9 cellular contexts compared by ENCODE assay signal in the genomic region with DNA sequence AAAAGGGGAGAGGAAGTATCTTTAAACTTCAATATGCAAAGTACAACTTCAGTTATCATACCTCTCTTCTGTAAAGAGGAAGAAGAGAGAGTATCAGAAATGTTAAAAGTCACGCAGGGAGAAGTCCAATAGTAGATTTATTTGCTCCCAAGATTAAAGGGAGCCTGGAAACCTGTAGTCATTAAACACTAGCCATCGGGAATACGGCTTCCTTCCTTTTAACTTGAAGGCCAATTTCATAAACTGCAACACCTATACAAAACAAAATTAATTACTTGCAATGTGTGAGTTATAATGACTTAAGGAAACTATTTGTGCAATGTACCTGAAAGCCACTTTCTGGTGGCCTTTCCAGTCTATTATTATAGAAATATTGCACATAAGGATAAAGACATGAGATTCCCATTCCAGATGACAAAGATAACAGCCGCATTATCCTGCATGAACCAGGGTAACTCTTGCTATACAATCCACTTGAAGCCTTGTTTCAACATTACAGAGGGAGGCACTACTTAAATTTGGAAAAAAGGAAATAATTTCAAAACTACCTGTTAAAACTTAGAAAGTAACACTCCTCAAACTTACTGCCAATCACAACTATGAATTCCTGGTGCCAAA. TPM values are rescaled to one million over a fixed set of nuclear protein-coding genes. Genes with fewer than 3 reads are reported as not detected.
DNase-seq lines count a peak whose midpoint lies in the region; ATAC-seq, FAIRE-seq and TF ChIP-seq lines count a peak whose summit lies in the region.
"Had no signal": no experiment of that assay in that cellular context is flagged by ENCODE, and none has a peak within 500 bp of the region (broad histone marks: within the 10 kb centered on the region; RNA-seq: fewer than 3 reads in every experiment).

No MANE protein-coding gene starts in this region.

- H3K4me1 ChIP-seq in HUES64 (ENCODE audit: insufficient read depth, low read length) (peaks cover 74% of the 10 kb centered on the region), muscle layer of duodenum (ENCODE audit: control insufficient read depth in 1 of 2, insufficient read depth in 2 of 2, low read length in 2 of 2) (peaks cover 22 to 25% of the 10 kb centered on the region in 2 donors)

- DNase-seq in AG09309 (ENCODE audit: low read depth), result no peak
- DNase-seq in bronchial epithelial cell (ENCODE audit: low read depth), result no peak
- no peak for DNase-seq in NCI-H1694 (lab: John Stamatoyannopoulos, UW)
- no peak for DNase-seq in NCI-H187 (lab: John Stamatoyannopoulos, UW)
- DNase-seq: amniotic stem cell had no signal

- ATAC-seq in GM21576 (IDR thresholded peaks at IDR 0.05; ENCODE audit: unreplicated experiment), result no peak
- ATAC-seq in HG03139 (IDR thresholded peaks at IDR 0.05; ENCODE audit: unreplicated experiment), result no peak

- H3K36me3 ChIP-seq in HUES64 (ENCODE audit: insufficient read depth, low read length), result peaks cover 36% of the 10 kb centered on the region
- H3K36me3 ChIP-seq in bronchial epithelial cell (ENCODE audit: control insufficient read depth, insufficient read depth, low read length), result no peaks in the 10 kb centered on the region
- peaks cover 16 to 29% of the 10 kb centered on the region in 2 donors for H3K36me3 ChIP-seq in muscle layer of duodenum (ENCODE audit: control insufficient read depth in 1 of 2, insufficient read depth in 2 of 2, low read length in 2 of 2)

- peak overlapping the region; percentile 88 for H3K4me3 ChIP-seq in AG09309 (ENCODE audit: control insufficient read depth, low read depth, low read length)
- peak overlapping the region; percentile 91 for H3K4me3 ChIP-seq in HUES64 (ENCODE audit: low read length)
- peak overlapping the region; percentile 98 for H3K4me3 ChIP-seq in bronchial epithelial cell (ENCODE audit: low read depth, low read length)
- peak overlapping the region; percentile 95 to 98 for H3K4me3 ChIP-seq in muscle layer of duodenum (ENCODE audit: low read depth in 1 of 2, low read length in 2 of 2)

- H3K27ac ChIP-seq in HUES64 (ENCODE audit: low read depth, low read length), result peak overlapping the region; percentile 70; the same call in 1 of the 2 replicates
- H3K27ac ChIP-seq in muscle layer of duodenum (ENCODE audit: low read length), result peak overlapping the region; percentile 93

- H3K9me3 ChIP-seq in HUES64 (ENCODE audit: insufficient read depth, low read depth, low read length), result no peaks in the 10 kb centered on the region
- no peaks in the 10 kb centered on the region for H3K9me3 ChIP-seq in muscle layer of duodenum (ENCODE audit: control insufficient read depth in 1 of 2, low read length in 2 of 2)

- H3K9ac ChIP-seq in HUES64 (ENCODE audit: low read depth, low read length), result 0 out of 2 replicates have a peak overlapping the region, but pooled peaks have one; percentile 16

- H3K27me3 ChIP-seq in HUES64 (ENCODE audit: insufficient read depth, low read length) (no peaks in the 10 kb centered on the region), bronchial epithelial cell (ENCODE audit: control insufficient read depth, insufficient read depth, low read length) (no peaks in the 10 kb centered on the region), muscle layer of duodenum (ENCODE audit: low read depth, low read length) (no peaks in the 10 kb centered on the region)

- no peak for TF ChIP-seq CTCF in AG09309 (IDR thresholded peaks at IDR 0.05; ENCODE audit: control insufficient read depth, insufficient read depth, low read depth, low read length, missing control alignments)
- no peak for TF ChIP-seq CTCF in bronchial epithelial cell (IDR thresholded peaks at IDR 0.05; ENCODE audit: insufficient read depth, low read length, severe bottlenecking)

- 90% methylated on average over 4 of the region's 4 CpGs for WGBS in HUES64

- no peak for FAIRE-seq in bronchial epithelial cell (lab: Jason Lieb, UNC)

RNA-seq across cellular contexts. Expression of gene BTG1, which starts 4.6 kb away (rescaled TPM):
- 20.0 TPM for polyA plus RNA-seq in HUES64 (2013, experiment 1 of 2)
- polyA plus RNA-seq in HUES64 (2013, experiment 2 of 2), result 25.7 TPM
- total RNA-seq in bronchial epithelial cell, result 10.9 and 14.7 TPM in 2 replicates
